In the genomic region with DNA sequence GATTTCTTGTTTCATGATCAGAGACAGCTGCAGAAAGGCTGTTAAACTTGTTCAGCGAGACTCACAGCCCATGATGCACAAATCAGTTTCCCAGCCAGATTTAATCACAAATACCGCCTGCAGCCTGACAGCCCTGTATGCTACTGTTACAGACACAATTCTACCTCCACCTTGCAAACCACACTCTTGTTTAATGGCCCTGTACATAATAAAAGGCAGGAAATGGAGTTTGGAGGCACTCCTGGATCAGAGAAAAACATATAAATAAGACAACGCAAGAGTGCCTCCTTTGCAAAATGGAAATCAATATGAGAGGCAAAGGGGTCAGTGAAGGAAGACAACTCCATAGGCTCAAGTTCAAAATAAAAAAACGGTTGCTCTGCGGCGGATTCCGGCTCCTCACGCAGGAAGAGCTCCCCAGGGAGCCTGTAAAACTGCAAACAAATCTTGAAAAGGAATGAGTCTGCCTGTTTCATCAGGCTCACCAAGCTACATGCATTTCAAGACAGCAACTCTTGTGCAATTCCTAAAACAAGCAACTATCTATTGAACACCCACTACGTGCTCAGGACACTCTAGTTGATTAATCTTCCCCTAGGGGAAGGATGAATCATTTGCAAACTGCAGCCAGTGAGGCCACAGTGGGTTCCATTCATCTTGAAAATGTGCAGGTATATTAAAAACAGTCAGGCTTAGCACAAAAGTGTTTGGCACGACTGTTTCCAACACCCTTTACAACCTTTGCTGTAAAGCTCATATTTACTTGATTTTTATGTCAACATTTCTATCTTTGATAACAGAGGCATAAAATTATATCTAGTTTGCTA, we compare ENCODE assay signal across 8 cellular contexts. TPM values are rescaled to one million over a fixed set of nuclear protein-coding genes. Genes with fewer than 3 reads are reported as not detected.
DNase-seq lines count a peak whose midpoint lies in the region; ATAC-seq, FAIRE-seq and TF ChIP-seq lines count a peak whose summit lies in the region.

No MANE protein-coding gene starts in this region.

- intact Hi-C loops in activated CD4-positive, alpha-beta memory T cell treated with anti-CD3 and anti-CD28 coated beads for 36 hours (cut with micrococcal nuclease), result no loop called here

- TF ChIP-seq POLR2A in GM12891 (IDR thresholded peaks at IDR 0.05; ENCODE audit: low read depth, low read length), result no peak

- H3K9ac ChIP-seq in HUES48 (ENCODE audit: low read depth, low read length), result peak overlapping the region; percentile 67

- peaks cover 2% of the 10 kb centered on the region for H3K27me3 Mint-ChIP-seq in activated CD4-positive, alpha-beta memory T cell treated with anti-CD3 and anti-CD28 coated beads for 36 hours

- POLR2A ChIA-PET in AG04449 (lab: Yijun Ruan, JAX) (no interaction called here), RWPE1 (lab: Yijun Ruan, JAX; ENCODE audit: low non-redundant PET) (no interaction called here)
- POLR2A ChIA-PET in activated CD4-positive, alpha-beta memory T cell treated with anti-CD3 and anti-CD28 coated beads for 36 hours (lab: Charles Lee), result no interaction called here

- no peaks in the 10 kb centered on the region for H3K9me3 ChIP-seq in HUES48 (ENCODE audit: control insufficient read depth, insufficient read depth, low read length)

- TF ChIP-seq CTCF in AG04449 (IDR thresholded peaks at IDR 0.05; ENCODE audit: insufficient read depth, low read length, missing control alignments) (no peak), RWPE1 (conservative IDR thresholded peaks at IDR 0.05; ENCODE audit: low read depth) (no peak)

- H3K4me1 Mint-ChIP-seq in activated CD4-positive, alpha-beta memory T cell treated with anti-CD3 and anti-CD28 coated beads for 36 hours (ENCODE audit: low read depth), result no peaks in the 10 kb centered on the region

- peaks cover 57% of the 10 kb centered on the region for H3K4me1 ChIP-seq in HUES48 (ENCODE audit: control insufficient read depth, insufficient read depth, low read length)

- no peak overlapping the region for H3K27ac Mint-ChIP-seq in activated CD4-positive, alpha-beta memory T cell treated with anti-CD3 and anti-CD28 coated beads for 36 hours

- H3K4me3 ChIP-seq in AG04449 (ENCODE audit: low read depth, low read length) (no peak overlapping the region), HUES48 (ENCODE audit: low read depth, low read length) (peak overlapping the region; percentile 46)

- no peak for ATAC-seq in HG02973 (IDR thresholded peaks at IDR 0.05; ENCODE audit: unreplicated experiment)

- H3K36me3 Mint-ChIP-seq in activated CD4-positive, alpha-beta memory T cell treated with anti-CD3 and anti-CD28 coated beads for 36 hours, result no peaks in the 10 kb centered on the region

- H3K27ac ChIP-seq in HUES48 (ENCODE audit: low read depth, low read length), result peak overlapping the region; percentile 90
- peak overlapping the region; percentile 62 for H3K27ac ChIP-seq in RWPE1

- no peaks in the 10 kb centered on the region for H3K27me3 ChIP-seq in HUES48 (ENCODE audit: control insufficient read depth, insufficient read depth, low read length)

- CTCF ChIA-PET in AG04449 (lab: Yijun Ruan, JAX), result interaction anchor here (1.2 kb wide), 1 partner anchor 37 kb away, joined by 3 read pairs; a partner anchor contains a TSS
- CTCF ChIA-PET in RWPE1 (lab: Yijun Ruan, JAX), result interaction anchor here (0.6 to 0.9 kb wide), 2 partner anchors 26 to 43 kb away, joined by 3 to 4 read pairs; no protein-coding TSS in a partner anchor
- CTCF ChIA-PET in activated CD4-positive, alpha-beta memory T cell treated with anti-CD3 and anti-CD28 coated beads for 36 hours (lab: Charles Lee), result no interaction called here

- no peak for FAIRE-seq in GM12891 (lab: Jason Lieb, UNC)

- no peaks in the 10 kb centered on the region for H3K9me3 Mint-ChIP-seq in activated CD4-positive, alpha-beta memory T cell treated with anti-CD3 and anti-CD28 coated beads for 36 hours

- no peak overlapping the region for H3K4me3 Mint-ChIP-seq in activated CD4-positive, alpha-beta memory T cell treated with anti-CD3 and anti-CD28 coated beads for 36 hours

- H3K36me3 ChIP-seq in HUES48 (ENCODE audit: control insufficient read depth, insufficient read depth, low read length), result no peaks in the 10 kb centered on the region

- peak; percentile 44 for DNase-seq in AG04449 (ENCODE audit: low read depth, low spot score)
- DNase-seq in RWPE1 (ENCODE audit: low spot score), result peak; percentile 94
- peak; percentile 48 for DNase-seq in iPS DF 19.7 (ENCODE audit: low read depth, low spot score)
- DNase-seq in GM12891 (ENCODE audit: insufficient read length, low spot score), result no peak
- DNase-seq in activated CD4-positive, alpha-beta memory T cell treated with anti-CD3 and anti-CD28 coated beads for 36 hours, result no peak
- DNase-seq in SHP77 (lab: John Stamatoyannopoulos, UW), result no peak

TF ChIP-seq in GM12891, 5 proteins besides CTCF, POLR2A, EP300 and RAD21:
- no peak for TF ChIP-seq POU2F2 (IDR thresholded peaks at IDR 0.05; ENCODE audit: low read depth, low read length)
- TF ChIP-seq PAX5 (IDR thresholded peaks at IDR 0.05; ENCODE audit: insufficient read depth, low read length, severe bottlenecking), result no peak
- no peak for TF ChIP-seq SPI1 (IDR thresholded peaks at IDR 0.05; ENCODE audit: low read depth, low read length)
- TF ChIP-seq TAF1 (IDR thresholded peaks at IDR 0.05; ENCODE audit: low read depth, low read length), result no peak
- no peak for TF ChIP-seq POLR2AphosphoS5 (IDR thresholded peaks at IDR 0.05; ENCODE audit: low read depth, low read length)
TF ChIP-seq in GM12891: peak in this region for 0.

RNA-seq across cellular contexts. Expression of a gene that starts 37.5 kb away (rescaled TPM):
- polyA plus RNA-seq in GM12891 (2012; ENCODE audit: low read depth, missing spikeins), result 16.4 TPM
- total RNA-seq in activated CD4-positive, alpha-beta memory T cell treated with anti-CD3 and anti-CD28 coated beads for 36 hours, result 1 to 10 TPM; 1.5 to 1.6 TPM

Comparison
In these comparisons a context has a peak if more than half of its experiments do, and no peak if none do; other contexts are left out.
1. DNase-seq: peak in AG04449 (single experiment), RWPE1 (single experiment) and iPS DF 19.7 (single experiment); none in GM12891 (single experiment), activated CD4-positive, alpha-beta memory T cell treated with anti-CD3 and anti-CD28 coated beads for 36 hours (single experiment) and SHP77 (0 of 2).